In genomic region chr9:4979224-4979623, GRCh38 we compare ENCODE assay signal across 1 cellular context.
TF ChIP-seq lines count a peak whose summit lies in the region.

No MANE protein-coding gene starts in this region.

TF ChIP-seq in SK-N-SH, 30 proteins besides CTCF, POLR2A, EP300 and RAD21:
- TF ChIP-seq NRF1 (IDR thresholded peaks at IDR 0.05; ENCODE audit: low read depth, low read length) (no peak), TCF12 (IDR thresholded peaks at IDR 0.05) (peak; percentile 26; the same call in 1 of the 2 replicates)
